1 cellular context compared by ENCODE assay signal in genomic region chr16:80931661-80931984, GRCh38.
TF ChIP-seq lines count a peak whose summit lies in the region.

No MANE protein-coding gene starts in this region.

TF ChIP-seq in liver, 16 proteins besides CTCF, POLR2A, EP300 and RAD21 (continued from another document):
- TF ChIP-seq ZBTB33 (IDR thresholded peaks at IDR 0.05) (no peak), HNF4A (conservative IDR thresholded peaks at IDR 0.05) (no peak)
